In the genomic region with DNA sequence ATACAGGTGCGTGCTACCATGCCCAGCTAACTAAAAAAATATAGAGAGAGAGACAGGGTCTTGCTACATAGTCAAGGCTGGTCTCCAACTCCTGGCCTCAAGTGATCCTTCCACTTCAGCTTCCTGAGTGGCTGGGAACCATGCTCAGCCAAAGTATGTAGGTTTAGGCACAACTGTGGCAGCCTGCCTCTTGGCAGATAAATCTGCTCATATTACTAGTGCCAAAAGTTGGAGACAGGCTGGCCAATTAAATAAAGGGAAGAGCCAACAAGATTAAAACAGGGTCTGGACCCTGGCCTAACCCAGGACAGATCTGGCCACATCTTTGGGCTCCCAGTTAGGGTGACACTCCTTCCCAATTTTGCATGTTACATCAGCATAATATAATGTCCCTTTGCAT, we compare ENCODE assay signal across 24 cellular contexts.
"Had no signal": no experiment of that assay in that cellular context is flagged by ENCODE, and none has a peak within 500 bp of the region (broad histone marks: within the 10 kb centered on the region; RNA-seq: fewer than 3 reads in every experiment).

No MANE protein-coding gene starts in this region.

- DNase-seq: activated B cell treated with CpG ODN at 0.5 μM for 24 hours; activated CD4-positive, alpha-beta T cell treated with anti-CD3 and anti-CD28 coated beads for 1 hour; activated CD4-positive, alpha-beta T cell treated with anti-CD3 and anti-CD28 coated beads, Interleukin-2, amount 10 ng/mL, durations not matched to agents 24 days and 14 days; activated CD4-positive, alpha-beta T cell treated with anti-CD3 and anti-CD28 coated beads, Interleukin-2, amount 50 U/mL, for 48 hours; activated CD8-positive, alpha-beta memory T cell treated with anti-CD3 and anti-CD28 coated beads, Interleukin-2, amount 10 ng/mL, durations not matched to agents 7 days and 5 days; activated effector memory CD4-positive, alpha-beta T cell treated with anti-CD3 and anti-CD28 coated beads, Interleukin-2, amount 50 U/mL, for 16 hours; activated naive CD4-positive, alpha-beta T cell treated with Interleukin-2 at 50 U/mL for 16 hours; activated naive CD8-positive, alpha-beta T cell treated with anti-CD3 and anti-CD28 coated beads, Interleukin-2, amount 50 U/mL, for 24 hours; activated T-cell treated with anti-CD3 and anti-CD28 coated beads, Interleukin-2, amount 50 U/mL, for 4 hours; amniotic stem cell; body of pancreas; Karpas-422; MM.1S; NCI-H1417; NCI-H1930; NCI-H2227 treated with DMSO at 0.1 percent for 48 hours; NCI-H446 treated with DMSO at 0.1 percent for 48 hours; NCI-H526 treated with DMSO at 0.1 percent for 48 hours; PC-3; T-cell; T-helper 2 cell; T1000 had no signal

- ATAC-seq: activated CD8-positive, alpha-beta memory T cell treated with anti-CD3 and anti-CD28 coated beads, Interleukin-2, amount 10 ng/mL, durations not matched to agents 7 days and 5 days; activated naive CD4-positive, alpha-beta T cell treated with anti-CD3 and anti-CD28 coated beads, Interleukin-2, amount 50 U/mL, for 72 hours; activated naive CD8-positive, alpha-beta T cell treated with anti-CD3 and anti-CD28 coated beads, Interleukin-2, amount 50 U/mL, for 24 hours; activated T-cell treated with anti-CD3 and anti-CD28 coated beads, Interleukin-2, amount 50 U/mL, for 4 hours; body of pancreas; K562; PC-3; T-cell had no signal
